1 cellular context compared by ENCODE assay signal in genomic region chr5:166649656-166650055, GRCh38.
TF ChIP-seq lines count a peak whose summit lies in the region.

No MANE protein-coding gene starts in this region.

TF ChIP-seq in SK-N-SH, 30 proteins besides CTCF, POLR2A, EP300 and RAD21 (continued from another document):
- TF ChIP-seq SMC3 (IDR thresholded peaks at IDR 0.05; ENCODE audit: low read depth, low read length) (no peak), TCF12 (IDR thresholded peaks at IDR 0.05) (no peak), GABPA (IDR thresholded peaks at IDR 0.05; ENCODE audit: low read depth) (no peak), FOSL2 (IDR thresholded peaks at IDR 0.05; ENCODE audit: borderline replicate concordance, low read depth) (no peak)
